Comparison of ENCODE assay signal across 16 cellular contexts in the genomic region with DNA sequence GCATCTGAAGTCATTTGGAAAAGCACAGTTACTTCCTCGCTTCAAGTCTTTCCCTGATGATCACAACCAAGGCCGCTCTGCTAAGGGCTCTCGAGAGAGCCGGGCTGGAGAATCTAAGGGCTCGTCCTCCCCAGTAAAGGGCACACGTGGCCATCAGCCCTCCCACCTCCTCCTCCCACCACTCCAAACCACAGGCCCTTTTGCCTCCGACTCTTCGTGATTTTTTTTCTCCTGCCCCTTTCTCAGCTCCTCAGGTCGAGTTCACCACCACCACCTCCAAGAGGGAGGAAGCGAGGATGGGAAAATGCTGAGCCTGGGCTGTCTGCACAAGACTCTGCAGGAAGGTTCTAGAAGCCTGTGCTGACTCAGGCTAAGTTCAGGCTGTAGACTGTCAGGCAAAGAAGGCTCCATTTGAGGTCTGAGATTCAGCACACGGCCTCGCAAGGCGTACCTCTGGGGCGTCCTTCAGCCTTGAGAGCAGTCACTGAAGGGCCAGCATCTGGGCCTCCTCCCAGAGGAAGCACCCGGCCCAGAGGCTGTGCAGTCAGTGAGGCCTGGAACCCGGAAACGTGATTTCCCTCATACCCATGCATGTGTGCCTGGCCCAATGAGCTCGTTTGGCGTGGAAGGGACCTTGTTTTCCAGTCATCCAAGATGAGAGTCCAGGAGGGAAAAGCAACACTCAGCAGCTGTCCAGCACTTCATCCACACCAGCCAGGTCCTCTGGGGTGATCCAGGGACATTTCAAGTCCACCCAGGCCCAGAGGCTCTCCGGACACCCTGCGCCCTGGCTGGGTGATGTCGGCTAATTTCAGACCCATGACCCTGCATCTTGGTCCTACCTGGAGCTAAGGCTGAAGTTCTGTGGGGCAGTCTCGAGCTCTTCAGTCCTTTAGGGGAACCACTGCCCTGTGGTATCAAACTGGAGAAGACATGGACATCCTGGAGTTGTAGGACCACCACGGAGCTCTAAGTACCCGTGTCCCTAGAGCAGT.
DNase-seq lines count a peak whose midpoint lies in the region; ATAC-seq, FAIRE-seq and TF ChIP-seq lines count a peak whose summit lies in the region.
"Had no signal": no experiment of that assay in that cellular context is flagged by ENCODE, and none has a peak within 500 bp of the region (broad histone marks: within the 10 kb centered on the region; RNA-seq: fewer than 3 reads in every experiment).

No MANE protein-coding gene starts in this region.

- no peak overlapping the region for H2BK120ac ChIP-seq in H1 (replicated peaks; ENCODE audit: low read depth, low read length)

- no peak overlapping the region for H3K4me3 Mint-ChIP-seq in natural killer cell
- H3K4me3 Mint-ChIP-seq: activated naive CD4-positive, alpha-beta T cell treated with anti-CD3 and anti-CD28 coated beads, Interleukin-2, amount 50 U/mL, for 24 hours; activated T-cell treated with anti-CD3 and anti-CD28 coated beads, Interleukin-2, amount 50 U/mL, for 24 hours; T-helper 17 cell had no signal

- TF ChIP-seq CTCF in H1 (IDR thresholded peaks at IDR 0.05; ENCODE audit: control extremely low read depth in 1 of 3, insufficient read depth in 1 of 3, low read depth in 1 of 3, low read length in 3 of 3): no peak
- no peak for TF ChIP-seq CTCF in osteoblast (IDR thresholded peaks at IDR 0.05; ENCODE audit: extremely low read depth, low read depth, low read length)
- no peak for TF ChIP-seq CTCF in natural killer cell (IDR thresholded peaks at IDR 0.05)

- no peaks in the 10 kb centered on the region for H3K27me3 Mint-ChIP-seq in natural killer cell (ENCODE audit: low read depth in 2 of 2)
- H3K27me3 Mint-ChIP-seq: activated naive CD4-positive, alpha-beta T cell treated with anti-CD3 and anti-CD28 coated beads, Interleukin-2, amount 50 U/mL, for 24 hours; activated T-cell treated with anti-CD3 and anti-CD28 coated beads, Interleukin-2, amount 50 U/mL, for 24 hours; IgD-negative memory B cell; T-helper 17 cell had no signal

- H3K4me1 ChIP-seq in H1 (replicated peaks in 1 of 4; ENCODE audit: control insufficient read depth in 3 of 4, insufficient read depth in 4 of 4, low read length in 3 of 4) (peaks cover 0 to 6% (median 5%) of the 10 kb centered on the region in 4 experiments; a peak in 3 of 7 replicates), osteoblast (ENCODE audit: insufficient read depth, low read length) (no peaks in the 10 kb centered on the region)

- H3K36me3 Mint-ChIP-seq in natural killer cell: no peaks in the 10 kb centered on the region
- H3K36me3 Mint-ChIP-seq: activated naive CD4-positive, alpha-beta T cell treated with anti-CD3 and anti-CD28 coated beads, Interleukin-2, amount 50 U/mL, for 24 hours; IgD-negative memory B cell had no signal

- peak; percentile 12 for DNase-seq in left cardiac atrium
- DNase-seq in Right ventricle myocardium superior: no peak
- no peak for DNase-seq in H1 (ENCODE audit: low read depth in 1 of 2, low spot score in 2 of 2)
- DNase-seq in osteoblast (ENCODE audit: insufficient read length, low spot score, missing footprints): peak; percentile 83
- no peak for DNase-seq in COR-L47 (lab: John Stamatoyannopoulos, UW)
- DNase-seq in natural killer cell: no peak
- DNase-seq: activated CD4-positive, alpha-beta T cell treated with anti-CD3 and anti-CD28 coated beads, Interleukin-2, amount 50 U/mL, for 48 hours; activated T-cell treated with anti-CD3 and anti-CD28 coated beads, Interleukin-2, amount 50 U/mL, for 24 hours; DND-41; GM23248; MG63; stimulated activated CD4-positive, alpha-beta T cell treated with anti-CD3 and anti-CD28 coated beads, Interleukin-12 subunit alpha, Interleukin-12 subunit beta, amount 100 ng/mL, for 4 hours had no signal

- no peak overlapping the region for H2BK15ac ChIP-seq in H1 (ENCODE audit: low read length)

- H3K56ac ChIP-seq in H1 (replicated peaks; ENCODE audit: insufficient read length, low read depth, low read length): no peak overlapping the region

- H3K9ac ChIP-seq in H1 (replicated peaks in 1 of 4; ENCODE audit: extremely low read depth in 1 of 4, low read depth in 3 of 4, low read length in 3 of 4): no peak overlapping the region
- H3K9ac ChIP-seq: GM23248 had no signal

- FAIRE-seq in H1 (lab: Jason Lieb, UNC): no peak

- H3K23me2 ChIP-seq in H1 (ENCODE audit: low read depth, low read length): no peaks in the 10 kb centered on the region

- H3K79me2 ChIP-seq in H1 (ENCODE audit: control insufficient read depth in 1 of 2, insufficient read depth in 2 of 2, low read length in 2 of 2) (no peaks in the 10 kb centered on the region), osteoblast (ENCODE audit: insufficient read depth, low read length) (no peaks in the 10 kb centered on the region)

- H3K4me2 ChIP-seq in H1 (ENCODE audit: insufficient read depth in 1 of 2, low read depth in 2 of 2, low read length in 2 of 2) (no peak overlapping the region), osteoblast (ENCODE audit: insufficient read depth, low read length) (no peak overlapping the region)

- no peak overlapping the region for H2BK20ac ChIP-seq in H1 (ENCODE audit: low read length)

- peak overlapping the region; percentile 6; the same call in 1 of the 2 replicates for H3K18ac ChIP-seq in H1 (ENCODE audit: extremely low read depth, low read length)

- H3K9me3 Mint-ChIP-seq in natural killer cell: no peaks in the 10 kb centered on the region
- H3K9me3 Mint-ChIP-seq: activated naive CD4-positive, alpha-beta T cell treated with anti-CD3 and anti-CD28 coated beads, Interleukin-2, amount 50 U/mL, for 24 hours; activated T-cell treated with anti-CD3 and anti-CD28 coated beads, Interleukin-2, amount 50 U/mL, for 24 hours; IgD-negative memory B cell had no signal

- H4K91ac ChIP-seq in H1 (replicated peaks; ENCODE audit: insufficient read length, low read length): no peak overlapping the region

- no peak overlapping the region for H3K14ac ChIP-seq in H1 (ENCODE audit: insufficient read length)

- no peak overlapping the region for H4K5ac ChIP-seq in H1 (ENCODE audit: insufficient read length, low read depth, low read length)

- no peaks in the 10 kb centered on the region; the same call in 1 of the 2 replicates for H3K79me1 ChIP-seq in H1 (ENCODE audit: low read depth, low read length)

- H3K4me3 ChIP-seq in H1 (ENCODE audit: extremely low read depth in 1 of 4, insufficient read depth in 2 of 4, low read depth in 3 of 4, low read length in 4 of 4) (no peak overlapping the region), osteoblast (ENCODE audit: insufficient read depth, low read length) (no peak overlapping the region)
- H3K4me3 ChIP-seq: GM23248, MG63 had no signal

- POLR2A ChIA-PET in H1 (lab: Charles Lee; ENCODE audit: partially characterized antibody): interaction anchor here (0.5 to 1.8 kb wide), 2 partner anchors 10 to 13 kb away, joined by 3 to 6 read pairs; no protein-coding TSS in a partner anchor

- TF ChIP-seq EP300 in H1 (IDR thresholded peaks at IDR 0.05; ENCODE audit: borderline replicate concordance in 1 of 2, low read depth in 2 of 2, low read length in 2 of 2): no peak

- TF ChIP-seq POLR2A in H1 (IDR thresholded peaks at IDR 0.05; ENCODE audit: control extremely low read depth in 1 of 2, low read depth in 2 of 2, low read length in 2 of 2): no peak

- ATAC-seq in left cardiac atrium: no peak
- no peak for ATAC-seq in Right ventricle myocardium superior (ENCODE audit: poor library complexity)
- no peak for ATAC-seq in natural killer cell
- ATAC-seq in HG03378 (IDR thresholded peaks at IDR 0.05; ENCODE audit: unreplicated experiment): no peak
- ATAC-seq: T-helper 17 cell had no signal

- H3K4ac ChIP-seq in H1 (replicated peaks; ENCODE audit: insufficient read length, low read depth, low read length): no peak overlapping the region

- H3K23ac ChIP-seq in H1 (ENCODE audit: insufficient read length): no peak overlapping the region

- H4K20me1 ChIP-seq in H1 (replicated peaks in 1 of 2; ENCODE audit: control insufficient read depth in 1 of 2, insufficient read depth in 2 of 2, low read length in 2 of 2): peaks cover 0 to 2% of the 10 kb centered on the region in 2 experiments
- H4K20me1 ChIP-seq in osteoblast (ENCODE audit: insufficient read depth, low read length): peaks cover 6% of the 10 kb centered on the region

- no peak overlapping the region for H4K8ac ChIP-seq in H1 (ENCODE audit: extremely low read depth, insufficient read depth, low read length)

- H3K36me3 ChIP-seq in H1 (ENCODE audit: control insufficient read depth in 2 of 4, insufficient read depth in 4 of 4, low read length in 3 of 4): no peaks in the 10 kb centered on the region; a peak in 1 of 8 replicates
- no peaks in the 10 kb centered on the region for H3K36me3 ChIP-seq in osteoblast (ENCODE audit: insufficient read depth, low read length)

- no peak overlapping the region for H3K27ac ChIP-seq in H1 (ENCODE audit: low read depth, low read length)
- H3K27ac ChIP-seq in osteoblast (ENCODE audit: low read depth, low read length): no peak overlapping the region
- H3K27ac ChIP-seq: GM23248 had no signal

- H2AK5ac ChIP-seq in H1 (ENCODE audit: low read depth, low read length): no peak overlapping the region

- no peak overlapping the region for H2BK12ac ChIP-seq in H1 (ENCODE audit: low read depth, low read length)

- no peak overlapping the region for H3K27ac Mint-ChIP-seq in natural killer cell
- H3K27ac Mint-ChIP-seq: activated naive CD4-positive, alpha-beta T cell treated with anti-CD3 and anti-CD28 coated beads, Interleukin-2, amount 50 U/mL, for 24 hours; activated T-cell treated with anti-CD3 and anti-CD28 coated beads, Interleukin-2, amount 50 U/mL, for 24 hours; IgD-negative memory B cell; T-helper 17 cell had no signal

- H3K9me3 ChIP-seq in H1 (ENCODE audit: insufficient read depth in 2 of 2, low read depth in 1 of 2, low read length in 1 of 2): no peaks in the 10 kb centered on the region
- no peaks in the 10 kb centered on the region for H3K9me3 ChIP-seq in osteoblast (ENCODE audit: low read depth, low read length)
- H3K9me3 ChIP-seq: MG63 had no signal

- H2AFZ ChIP-seq in H1 (ENCODE audit: low read length): no peak overlapping the region
- H2AFZ ChIP-seq in osteoblast (ENCODE audit: low read length): no peak overlapping the region
- H2AFZ ChIP-seq: GM23248 had no signal

- no peaks in the 10 kb centered on the region for H3K27me3 ChIP-seq in H1 (replicated peaks in 1 of 4; ENCODE audit: control insufficient read depth in 3 of 4, extremely low read depth in 1 of 4, insufficient read depth in 3 of 4, low read length in 3 of 4)
- H3K27me3 ChIP-seq in osteoblast (ENCODE audit: insufficient read depth, low read length): no peaks in the 10 kb centered on the region
- H3K27me3 ChIP-seq: MG63 had no signal

- WGBS in H1 (ENCODE audit: extremely low coverage in 1 of 2, insufficient coverage in 1 of 2, insufficient read length in 1 of 2, insufficient replicate concordance in 2 of 2, low coverage in 1 of 2, low lambda C conversion rate in 2 of 2, missing lambda C conversion rate in 1 of 2), 2 experiments: 87% methylated on average over 23 of the region's 25 CpGs; no CpG with 5 or more reads in 1 of the 2 experiments

- intact Hi-C loops in left cardiac atrium (cut with DNase I): no loop called here
- intact Hi-C loops in Right ventricle myocardium superior (cut with DNase I): no loop called here
- intact Hi-C loops in natural killer cell (cut with micrococcal nuclease): no loop called here

- CTCF ChIA-PET in H1 (lab: Charles Lee; ENCODE audit: partially characterized antibody): interaction anchor here (0.6 to 2.5 kb wide), 10 partner anchors 10 to 448 kb away, joined by 3 to 7 read pairs (median 3); no protein-coding TSS in a partner anchor

- no peak for TF ChIP-seq RAD21 in H1 (IDR thresholded peaks at IDR 0.05 in 1 of 2, conservative IDR thresholded peaks at IDR 0.05 in 1 of 2; ENCODE audit: low read depth in 2 of 2, low read length in 2 of 2)

- H2BK5ac ChIP-seq in H1 (ENCODE audit: low read depth, low read length): no peak overlapping the region

- peaks cover 4 to 6% of the 10 kb centered on the region in 2 donors for H3K4me1 Mint-ChIP-seq in natural killer cell
- H3K4me1 Mint-ChIP-seq: activated naive CD4-positive, alpha-beta T cell treated with anti-CD3 and anti-CD28 coated beads, Interleukin-2, amount 50 U/mL, for 24 hours had no signal

Comparison
In these comparisons a context has a peak if more than half of its experiments do, and no peak if none do; other contexts are left out.
1. DNase-seq: peak in left cardiac atrium (single experiment) and osteoblast (single experiment); none in Right ventricle myocardium superior (single experiment), H1 (0 of 2), COR-L47 (single experiment) and natural killer cell (single experiment).